ENCODE assay signal across 25 cellular contexts in the genomic region with DNA sequence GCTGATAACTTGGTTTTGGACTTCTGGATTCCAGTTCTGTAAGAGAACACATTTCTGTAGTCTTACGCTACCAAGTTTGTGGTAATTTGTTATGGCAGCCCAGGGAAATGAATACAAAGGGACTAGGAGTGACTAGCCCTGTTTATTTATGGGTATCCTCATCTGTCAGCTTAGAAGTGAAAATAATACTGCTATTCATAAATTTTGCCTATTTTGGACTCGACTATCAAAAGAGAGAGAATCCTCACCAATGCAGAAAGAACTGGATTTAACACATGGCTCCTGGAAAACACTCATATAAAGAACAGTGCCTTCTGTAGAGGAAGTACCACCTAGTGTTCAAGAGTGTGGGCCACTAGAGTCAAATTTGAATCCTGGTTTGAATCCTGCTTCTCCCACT. TPM values are rescaled to one million over a fixed set of nuclear protein-coding genes. Genes with fewer than 3 reads are reported as not detected.
"Had no signal": no experiment of that assay in that cellular context is flagged by ENCODE, and none has a peak within 500 bp of the region (broad histone marks: within the 10 kb centered on the region; RNA-seq: fewer than 3 reads in every experiment).

No MANE protein-coding gene starts in this region.

- DNase-seq: activated CD4-positive, alpha-beta T cell treated with anti-CD3 and anti-CD28 coated beads for 4 hours; activated CD8-positive, alpha-beta memory T cell treated with anti-CD3 and anti-CD28 coated beads for 24 hours; activated CD8-positive, alpha-beta memory T cell treated with anti-CD3 and anti-CD28 coated beads, Interleukin-2, amount 50 U/mL, for 4 hours; activated naive CD8-positive, alpha-beta T cell treated with anti-CD3 and anti-CD28 coated beads, Interleukin-2, amount 10 ng/mL, durations not matched to agents 7 days and 5 days; amygdala; cortex of kidney; heart right ventricle; islet precursor cell; left cardiac atrium; retina; spleen; stimulated activated CD4-positive, alpha-beta T cell treated with anti-CD3 and anti-CD28 coated beads, Interleukin-4, amount 100 ng/mL, for 24 hours; stimulated activated naive CD8-positive, alpha-beta T cell treated with anti-CD3 and anti-CD28 coated beads, Interleukin-15, amount 100 ng/mL, for 72 hours; T1000; transverse colon; uterus had no signal

- H3K4me3 Mint-ChIP-seq: memory B cell; natural killer cell treated with Interleukin-12 subunit alpha and Interleukin-12 subunit beta and Interleukin-15 and Interleukin-18, amount 100 ng/mL, for 72 hours; WTC11 had no signal

- H3K27ac ChIP-seq: spleen, suprapubic skin, transverse colon, uterus had no signal

- H3K4me1 Mint-ChIP-seq: WTC11 had no signal

- H3K4me1 ChIP-seq: spleen, transverse colon, uterus had no signal

- H3K9me3 Mint-ChIP-seq: memory B cell; natural killer cell treated with Interleukin-12 subunit alpha and Interleukin-12 subunit beta and Interleukin-15 and Interleukin-18, amount 100 ng/mL, for 72 hours; WTC11 had no signal

- H3K27me3 ChIP-seq: heart right ventricle, spleen, suprapubic skin, transverse colon, uterus had no signal

- ATAC-seq: heart right ventricle; left cardiac atrium; natural killer cell treated with Interleukin-12 subunit alpha and Interleukin-12 subunit beta and Interleukin-15 and Interleukin-18, amount 100 ng/mL, for 72 hours; stimulated activated naive CD8-positive, alpha-beta T cell treated with anti-CD3 and anti-CD28 coated beads, Interleukin-15, amount 100 ng/mL, for 72 hours; WTC11 had no signal

- H3K36me3 Mint-ChIP-seq: memory B cell; natural killer cell treated with Interleukin-12 subunit alpha and Interleukin-12 subunit beta and Interleukin-15 and Interleukin-18, amount 100 ng/mL, for 72 hours; WTC11 had no signal

- H3K4me3 ChIP-seq: heart right ventricle, spleen, suprapubic skin, transverse colon, uterus had no signal

- H3K27me3 Mint-ChIP-seq: activated naive CD8-positive, alpha-beta T cell treated with anti-CD3 and anti-CD28 coated beads, Interleukin-2, amount 10 ng/mL, durations not matched to agents 7 days and 5 days; memory B cell; natural killer cell treated with Interleukin-12 subunit alpha and Interleukin-12 subunit beta and Interleukin-15 and Interleukin-18, amount 100 ng/mL, for 72 hours; stimulated activated naive CD8-positive, alpha-beta T cell treated with anti-CD3 and anti-CD28 coated beads, Interleukin-15, amount 100 ng/mL, for 72 hours had no signal

- H3K36me3 ChIP-seq: heart right ventricle, spleen, suprapubic skin, transverse colon, uterus had no signal

- H3K9me3 ChIP-seq: spleen, suprapubic skin, transverse colon, uterus had no signal

- H3K27ac Mint-ChIP-seq: activated naive CD8-positive, alpha-beta T cell treated with anti-CD3 and anti-CD28 coated beads, Interleukin-2, amount 10 ng/mL, durations not matched to agents 7 days and 5 days; memory B cell; natural killer cell treated with Interleukin-12 subunit alpha and Interleukin-12 subunit beta and Interleukin-15 and Interleukin-18, amount 100 ng/mL, for 72 hours; progenitor cell of endocrine pancreas; WTC11 had no signal

RNA-seq across cellular contexts. Expression of a gene that starts 22.6 kb away (rescaled TPM):
- total RNA-seq: activated naive CD8-positive, alpha-beta T cell treated with anti-CD3 and anti-CD28 coated beads, Interleukin-2, amount 10 ng/mL, durations not matched to agents 7 days and 5 days; cerebellum; osteocyte; progenitor cell of endocrine pancreas; WTC11 had no signal

RNA-seq across cellular contexts. Expression of a gene that starts 28.6 kb away (rescaled TPM):
- total RNA-seq: epithelial cell of proximal tubule, fibroblast of villous mesenchyme, osteocyte, progenitor cell of endocrine pancreas had no signal
